Comparison of ENCODE assay signal across 8 cellular contexts in genomic region chr3:88005066-88005465, GRCh38. TPM values are rescaled to one million over a fixed set of nuclear protein-coding genes. Genes with fewer than 3 reads are reported as not detected.
A peak's percentile ranks its signal among the peaks of the same experiment; 100 is the strongest.
DNase-seq lines count a peak whose midpoint lies in the region; ATAC-seq and TF ChIP-seq lines count a peak whose summit lies in the region.

No MANE protein-coding gene starts in this region.

- H3K27me3 ChIP-seq in brain microvascular endothelial cell (replicated peaks) (no peaks in the 10 kb centered on the region), vagina (no peaks in the 10 kb centered on the region)

- peak; percentile 13 for TF ChIP-seq CTCF in brain microvascular endothelial cell (IDR thresholded peaks at IDR 0.05; ENCODE audit: low read depth, low read length, missing control alignments)
- peak in 1 of 3 experiments; percentile 37 for TF ChIP-seq CTCF in vagina (IDR thresholded peaks at IDR 0.05)

- intact Hi-C loops in vagina (cut with DNase I), result no loop called here

- no peaks in the 10 kb centered on the region for H3K9me3 ChIP-seq in vagina

- no peak for TF ChIP-seq POLR2A in vagina (IDR thresholded peaks at IDR 0.05)

- no peak overlapping the region for H3K27ac ChIP-seq in brain microvascular endothelial cell
- no peak overlapping the region for H3K27ac ChIP-seq in vagina

- H3K36me3 Mint-ChIP-seq in stimulated activated memory B cell treated with anti-CD40 and anti-IgM and Interleukin-4, amounts not matched to agents 10 μg/mL and 1 μg/mL and 100 μg/mL, for 72 hours, result no peaks in the 10 kb centered on the region

- H3K4me1 Mint-ChIP-seq in stimulated activated memory B cell treated with anti-CD40 and anti-IgM and Interleukin-4, amounts not matched to agents 10 μg/mL and 1 μg/mL and 100 μg/mL, for 72 hours, result peaks cover 27% of the 10 kb centered on the region

- DNase-seq in AG08396 (ENCODE audit: low spot score) (peak; percentile 14), M059J (ENCODE audit: low read depth) (peak; percentile 13), brain microvascular endothelial cell (no peak), myocyte (ENCODE audit: low read depth) (peak; percentile 56), vagina (ENCODE audit: extremely low spot score in 2 of 2) (no peak)

- no peaks in the 10 kb centered on the region for H3K27me3 Mint-ChIP-seq in stimulated activated memory B cell treated with anti-CD40 and anti-IgM and Interleukin-4, amounts not matched to agents 10 μg/mL and 1 μg/mL and 100 μg/mL, for 72 hours

- H3K36me3 ChIP-seq in brain microvascular endothelial cell (replicated peaks) (no peaks in the 10 kb centered on the region), vagina (no peaks in the 10 kb centered on the region)

- no peaks in the 10 kb centered on the region for H3K9me3 Mint-ChIP-seq in stimulated activated memory B cell treated with anti-CD40 and anti-IgM and Interleukin-4, amounts not matched to agents 10 μg/mL and 1 μg/mL and 100 μg/mL, for 72 hours

- H3K27ac Mint-ChIP-seq in stimulated activated memory B cell treated with anti-CD40 and anti-IgM and Interleukin-4, amounts not matched to agents 10 μg/mL and 1 μg/mL and 100 μg/mL, for 72 hours, result no peak overlapping the region

- no peak overlapping the region for H3K4me3 Mint-ChIP-seq in stimulated activated memory B cell treated with anti-CD40 and anti-IgM and Interleukin-4, amounts not matched to agents 10 μg/mL and 1 μg/mL and 100 μg/mL, for 72 hours

- ATAC-seq in GM18868 (IDR thresholded peaks at IDR 0.05; ENCODE audit: unreplicated experiment) (peak; percentile 55), GM21737 (IDR thresholded peaks at IDR 0.05; ENCODE audit: unreplicated experiment) (no peak)
- no peak for ATAC-seq in stimulated activated memory B cell treated with anti-CD40 and anti-IgM and Interleukin-4, amounts not matched to agents 10 μg/mL and 1 μg/mL and 100 μg/mL, for 72 hours

- H3K4me3 ChIP-seq in brain microvascular endothelial cell (ENCODE audit: low read depth, low read length) (no peak overlapping the region), vagina (no peak overlapping the region)

- in situ Hi-C loops in brain microvascular endothelial cell (cut with HindIII; ENCODE audit: low pct_ligation_motif_present, low sequenced_read_pairs), result no loop called here

- no peaks in the 10 kb centered on the region for H3K4me1 ChIP-seq in vagina

RNA-seq across cellular contexts. Expression of gene CGGBP1, which starts 53.7 kb away (rescaled TPM):
- 22.8 and 36.9 TPM in 2 replicates for total RNA-seq in M059J (2014; rRNA removed; shearing (Covaris generic))
- total RNA-seq in myocyte (75.2 and 77.0 TPM in 2 replicates), vagina (53.3 TPM)
- polyA plus RNA-seq in myocyte (2012), result 36.8 TPM

RNA-seq across cellular contexts. Expression of gene ZNF654, which starts 54.0 kb away (rescaled TPM):
- 6.8 and 7.8 TPM in 2 replicates for total RNA-seq in M059J (2014; rRNA removed; shearing (Covaris generic))
- total RNA-seq in myocyte (11.0 and 13.4 TPM in 2 replicates), vagina (16.7 TPM)
- 3.0 TPM for polyA plus RNA-seq in myocyte (2012)

Comparison
In these comparisons a context has a peak if more than half of its experiments do, and no peak if none do; other contexts are left out.
1. DNase-seq: peak in AG08396 (single experiment), M059J (single experiment) and myocyte (single experiment); none in brain microvascular endothelial cell (single experiment) and vagina (0 of 2).